16 cellular contexts compared by ENCODE assay signal in genomic region chr16:69928856-69929400, GRCh38. TPM values are rescaled to one million over a fixed set of nuclear protein-coding genes. Genes with fewer than 3 reads are reported as not detected.
A peak's percentile ranks its signal among the peaks of the same experiment; 100 is the strongest.
DNase-seq lines count a peak whose midpoint lies in the region; ATAC-seq and TF ChIP-seq lines count a peak whose summit lies in the region.
"Had no signal": no experiment of that assay in that cellular context is flagged by ENCODE, and none has a peak within 500 bp of the region (broad histone marks: within the 10 kb centered on the region; RNA-seq: fewer than 3 reads in every experiment).

No MANE protein-coding gene starts in this region.

- peak overlapping the region in 2 of 11 experiments; percentile 7 to 68; a peak in 1 of 22 replicates for H3K9ac ChIP-seq in BLaER1 treated with 17β-estradiol and CSF1 and Interleukin-3, amounts not matched to agents 10 nM and 100 nM

- peak overlapping the region in 6 of 11 experiments; percentile 11 to 89 (median 37); a peak in 6 of 22 replicates for H3K4me2 ChIP-seq in BLaER1 treated with 17β-estradiol and CSF1 and Interleukin-3, amounts not matched to agents 10 nM and 100 nM
- H3K4me2 ChIP-seq in hepatocyte, result no peak overlapping the region

- peaks cover 14 to 81% (median 71%) of the 10 kb centered on the region in 10 experiments for H3K4me1 ChIP-seq in BLaER1 treated with 17β-estradiol and CSF1 and Interleukin-3, amounts not matched to agents 10 nM and 100 nM
- H3K4me1 ChIP-seq in hepatocyte (ENCODE audit: insufficient read depth), result peaks cover 23% of the 10 kb centered on the region

- H3K4me3 ChIP-seq in BLaER1 treated with 17β-estradiol and CSF1 and Interleukin-3, amounts not matched to agents 10 nM and 100 nM, result no peak overlapping the region
- no peak overlapping the region for H3K4me3 ChIP-seq in H7 (ENCODE audit: insufficient read depth, low read depth, low read length)
- no peak overlapping the region for H3K4me3 ChIP-seq in hepatocyte

- 0 out of 22 replicates have a peak overlapping the region, but pooled peaks of 2 of the 11 experiments have one; percentile 18 to 75 for H3K27ac ChIP-seq in BLaER1 treated with 17β-estradiol and CSF1 and Interleukin-3, amounts not matched to agents 10 nM and 100 nM
- peak overlapping the region; percentile 33 for H3K27ac ChIP-seq in hepatocyte

- peaks cover 19 to 96% (median 55%) of the 10 kb centered on the region in 11 experiments; a peak in 20 of 22 replicates for H3K36me3 ChIP-seq in BLaER1 treated with 17β-estradiol and CSF1 and Interleukin-3, amounts not matched to agents 10 nM and 100 nM
- no peaks in the 10 kb centered on the region; the same call in none of the 2 replicates for H3K36me3 ChIP-seq in H7 (replicated peaks; ENCODE audit: control insufficient read depth, insufficient read depth, low read length)
- no peaks in the 10 kb centered on the region for H3K36me3 ChIP-seq in hepatocyte (replicated peaks; ENCODE audit: insufficient read depth, low read depth)

- DNase-seq in H7 (peak; percentile 44), hepatocyte (ENCODE audit: low spot score) (no peak), sciatic nerve (ENCODE audit: low spot score) (peak; percentile 57), KG1 (lab: John Stamatoyannopoulos, UW) (no peak), T-helper 2 cell (no peak), HEK293T (ENCODE audit: extremely low spot score) (no peak)
- DNase-seq in effector CD8-positive, alpha-beta T cell (lab: John Stamatoyannopoulos, UW), result no peak
- DNase-seq: C1 segment of cervical spinal cord; CD8-positive, alpha-beta memory T cell; IMR-90; Karpas-422; NCI-H146; NCI-H2029 treated with DMSO at 0.1 percent for 48 hours; NCI-H2171; NCI-H526 had no signal

- peaks cover 0 to 80% (median 0%) of the 10 kb centered on the region in 11 experiments; a peak in 10 of 22 replicates for H4K20me1 ChIP-seq in BLaER1 treated with 17β-estradiol and CSF1 and Interleukin-3, amounts not matched to agents 10 nM and 100 nM
- H4K20me1 ChIP-seq in hepatocyte (ENCODE audit: insufficient read depth, poor library complexity, severe bottlenecking), result no peaks in the 10 kb centered on the region

- H3K9me3 ChIP-seq in BLaER1 treated with 17β-estradiol and CSF1 and Interleukin-3, amounts not matched to agents 10 nM and 100 nM (replicated peaks in 1 of 11), result no peaks in the 10 kb centered on the region
- no peaks in the 10 kb centered on the region for H3K9me3 ChIP-seq in hepatocyte (ENCODE audit: low read depth)

- H3K79me2 ChIP-seq in hepatocyte, result no peaks in the 10 kb centered on the region

- CTCF ChIA-PET in HEK293T (lab: Yijun Ruan, JAX), result interaction anchor here (1.2 kb wide), 1 partner anchor 27 kb away, joined by 3 read pairs; no protein-coding TSS in a partner anchor

- POLR2A ChIA-PET in HEK293T (lab: Yijun Ruan, JAX), result no interaction called here

- intact Hi-C loops in sciatic nerve (cut with DNase I), result no loop called here

- no peaks in the 10 kb centered on the region for H3K9me2 ChIP-seq in hepatocyte (replicated peaks; ENCODE audit: insufficient read depth)

- 0 out of 22 replicates have a peak, but pooled peaks cover 0 to 4% (median 0%) of the 10 kb centered on the region in 11 experiments for H3K27me3 ChIP-seq in BLaER1 treated with 17β-estradiol and CSF1 and Interleukin-3, amounts not matched to agents 10 nM and 100 nM
- no peaks in the 10 kb centered on the region for H3K27me3 ChIP-seq in H7 (ENCODE audit: control insufficient read depth, insufficient read depth, low read length)
- H3K27me3 ChIP-seq in hepatocyte, result no peaks in the 10 kb centered on the region

- ATAC-seq in sciatic nerve, result no peak

- no peak overlapping the region for H2AFZ ChIP-seq in hepatocyte

- no peak for TF ChIP-seq CTCF in hepatocyte (IDR thresholded peaks at IDR 0.05; ENCODE audit: poor library complexity)

- 83% methylated on average over 9 of the region's 10 CpGs for WGBS in hepatocyte (ENCODE audit: low lambda C conversion rate, missing lambda C conversion rate)

TF ChIP-seq in HEK293T, 16 proteins besides CTCF, POLR2A, EP300 and RAD21:
- no peak for TF ChIP-seq FOXM1 (IDR thresholded peaks at IDR 0.05; ENCODE audit: borderline replicate concordance)
- TF ChIP-seq ZNF384 (IDR thresholded peaks at IDR 0.05), result no peak
- no peak for TF ChIP-seq LEF1 (IDR thresholded peaks at IDR 0.05; ENCODE audit: borderline replicate concordance)
- no peak for TF ChIP-seq ELF4 (IDR thresholded peaks at IDR 0.05)
- no peak for TF ChIP-seq SUZ12 (IDR thresholded peaks at IDR 0.05)
- TF ChIP-seq FOXA1 (IDR thresholded peaks at IDR 0.05), result no peak
- TF ChIP-seq HDGF (IDR thresholded peaks at IDR 0.05; ENCODE audit: borderline replicate concordance), result no peak
- TF ChIP-seq TARDBP (IDR thresholded peaks at IDR 0.05), result no peak
- TF ChIP-seq PKNOX1 (IDR thresholded peaks at IDR 0.05), result no peak
- TF ChIP-seq ARNT (IDR thresholded peaks at IDR 0.05), result no peak
- TF ChIP-seq CTBP1 (IDR thresholded peaks at IDR 0.05; ENCODE audit: borderline replicate concordance), result no peak
- TF ChIP-seq BHLHE40 (IDR thresholded peaks at IDR 0.05; ENCODE audit: borderline replicate concordance), result no peak
- TF ChIP-seq NFRKB (IDR thresholded peaks at IDR 0.05), result no peak
- no peak for TF ChIP-seq SP1 (IDR thresholded peaks at IDR 0.05)
- TF ChIP-seq FOXK2 (IDR thresholded peaks at IDR 0.05), result no peak
- no peak for TF ChIP-seq L3MBTL2 (conservative IDR thresholded peaks at IDR 0.05)
TF ChIP-seq in HEK293T: peak in this region for 0.

RNA-seq across cellular contexts. Expression of gene CLEC18A, which starts 22.2 kb away (rescaled TPM):
- total RNA-seq in H7 (2014; rRNA removed; shearing (Covaris generic)), result 0.63 TPM in 1 of 2 replicates, not detected in the other
- total RNA-seq in hepatocyte (1.3 and 1.9 TPM in 2 replicates), sciatic nerve (1.2 TPM)
- 0.26 and 0.37 TPM in 2 replicates for polyA plus RNA-seq in hepatocyte
- polyA plus RNA-seq: CD8-positive, alpha-beta memory T cell; IMR-90 had no signal

Comparison
In these comparisons a context has a peak if more than half of its experiments do, and no peak if none do; other contexts are left out.
1. DNase-seq: peak in H7 (single experiment) and sciatic nerve (single experiment); none in hepatocyte (single experiment), KG1 (single experiment), effector CD8-positive, alpha-beta T cell (single experiment), T-helper 2 cell (0 of 5) and HEK293T (single experiment).